In the genomic region with DNA sequence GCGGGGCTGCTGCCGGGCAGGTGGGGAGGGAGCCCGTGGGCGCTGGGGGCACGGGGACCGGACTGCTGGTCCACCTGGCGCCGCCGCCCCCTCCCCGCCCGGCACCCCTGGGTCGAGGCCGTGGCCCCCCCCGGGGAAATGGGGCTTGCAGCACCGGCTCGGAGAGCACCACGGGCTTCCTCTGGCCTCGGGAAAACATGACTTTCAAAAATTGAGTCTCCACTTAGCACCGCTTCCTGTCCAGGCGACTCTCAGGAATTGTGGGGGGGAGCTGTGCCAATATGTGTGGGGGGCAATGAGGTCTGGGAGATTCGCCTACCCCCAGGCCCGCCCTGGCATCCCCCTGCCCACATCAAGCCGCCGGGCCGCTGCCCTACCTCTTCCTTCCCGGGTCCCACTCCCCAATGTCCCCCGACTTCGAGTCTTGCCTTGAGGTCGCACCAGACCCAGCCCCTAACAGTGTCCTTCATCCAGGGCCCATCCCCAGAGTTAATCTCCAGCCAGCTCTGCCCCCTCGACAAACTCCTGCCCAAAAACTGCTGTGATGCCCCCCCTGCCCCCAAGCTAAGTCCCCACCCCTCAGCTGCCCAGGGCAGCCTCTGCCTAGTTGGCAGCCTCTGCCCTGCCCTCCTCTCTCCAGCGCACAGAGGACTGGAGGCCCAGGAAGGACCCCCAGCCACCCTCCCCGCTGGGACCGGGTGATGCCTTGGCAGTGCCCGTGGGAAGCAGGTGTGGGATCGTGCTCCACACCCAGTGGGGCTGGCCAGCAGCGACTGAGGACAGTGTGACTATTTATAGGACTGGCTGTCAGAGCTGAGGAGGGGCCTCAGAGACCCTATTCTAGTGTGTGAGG, we compare ENCODE assay signal across 9 cellular contexts. TPM values are rescaled to one million over a fixed set of nuclear protein-coding genes. Genes with fewer than 3 reads are reported as not detected.
DNase-seq lines count a peak whose midpoint lies in the region; TF ChIP-seq lines count a peak whose summit lies in the region.
"Had no signal": no experiment of that assay in that cellular context is flagged by ENCODE, and none has a peak within 500 bp of the region (broad histone marks: within the 10 kb centered on the region; RNA-seq: fewer than 3 reads in every experiment).

No MANE protein-coding gene starts in this region.

- H3K9me3 Mint-ChIP-seq in activated CD4-positive, alpha-beta T cell treated with anti-CD3 and anti-CD28 coated beads, Interleukin-2, amount 10 ng/mL, durations not matched to agents 24 days and 14 days, result no peaks in the 10 kb centered on the region
- H3K9me3 Mint-ChIP-seq in activated naive CD8-positive, alpha-beta T cell treated with anti-CD3 and anti-CD28 coated beads for 36 hours, result no peaks in the 10 kb centered on the region

- no peaks in the 10 kb centered on the region for H3K36me3 ChIP-seq in kidney epithelial cell (ENCODE audit: control insufficient read depth, insufficient read depth, low read length)
- no peaks in the 10 kb centered on the region for H3K36me3 ChIP-seq in testis (ENCODE audit: low read depth, missing control alignments)
- H3K36me3 ChIP-seq in thyroid gland, result peaks cover 11 to 18% of the 10 kb centered on the region in 2 donors

- no peak for DNase-seq in activated CD4-positive, alpha-beta T cell treated with anti-CD3 and anti-CD28 coated beads, Interleukin-2, amount 10 ng/mL, durations not matched to agents 24 days and 14 days
- DNase-seq in activated CD4-positive, alpha-beta T cell treated with anti-CD3 and anti-CD28 coated beads, Interleukin-2, amount 50 U/mL, for 4 hours, result no peak
- no peak for DNase-seq in activated naive CD8-positive, alpha-beta T cell treated with anti-CD3 and anti-CD28 coated beads for 36 hours
- DNase-seq in kidney epithelial cell (ENCODE audit: low read depth) (no peak), testis (no peak), thyroid gland (no peak), D341Med (ENCODE audit: low spot score) (no peak), GM13976 (ENCODE audit: low spot score) (no peak)
- DNase-seq: effector CD8-positive, alpha-beta T cell had no signal

- no peak for TF ChIP-seq POLR2A in testis (IDR thresholded peaks at IDR 0.05)
- no peak for TF ChIP-seq POLR2A in thyroid gland (IDR thresholded peaks at IDR 0.05)

- H3K4me1 Mint-ChIP-seq in activated CD4-positive, alpha-beta T cell treated with anti-CD3 and anti-CD28 coated beads, Interleukin-2, amount 10 ng/mL, durations not matched to agents 24 days and 14 days, result peaks cover 2% of the 10 kb centered on the region
- peaks cover 4% of the 10 kb centered on the region for H3K4me1 Mint-ChIP-seq in activated naive CD8-positive, alpha-beta T cell treated with anti-CD3 and anti-CD28 coated beads for 36 hours

- in situ Hi-C loops in GM13976 (cut with MboI; ENCODE audit: low sequenced_read_pairs, unreplicated experiment), result no loop called here

- no peak for TF ChIP-seq CTCF in kidney epithelial cell (IDR thresholded peaks at IDR 0.05; ENCODE audit: insufficient read depth, low read length, poor library complexity, severe bottlenecking)
- TF ChIP-seq CTCF in testis (IDR thresholded peaks at IDR 0.05), result no peak
- TF ChIP-seq CTCF in thyroid gland (IDR thresholded peaks at IDR 0.05), result no peak
- TF ChIP-seq CTCF in GM13976 (IDR thresholded peaks at IDR 0.05; ENCODE audit: borderline replicate concordance, control extremely low read depth, extremely low read depth, insufficient read depth, missing control alignments), result no peak

- H3K27ac ChIP-seq in testis, result no peak overlapping the region
- H3K27ac ChIP-seq in thyroid gland, result peak overlapping the region in 1 of 3 donors; percentile 17

- H3K4me1 ChIP-seq in testis, result no peaks in the 10 kb centered on the region
- H3K4me1 ChIP-seq in thyroid gland, result peaks cover 0 to 14% of the 10 kb centered on the region in 2 donors

- peak overlapping the region; percentile 66 for H3K4me3 Mint-ChIP-seq in activated CD4-positive, alpha-beta T cell treated with anti-CD3 and anti-CD28 coated beads, Interleukin-2, amount 10 ng/mL, durations not matched to agents 24 days and 14 days
- peak overlapping the region; percentile 43 for H3K4me3 Mint-ChIP-seq in activated naive CD8-positive, alpha-beta T cell treated with anti-CD3 and anti-CD28 coated beads for 36 hours

- no peak overlapping the region for H3K27ac Mint-ChIP-seq in activated CD4-positive, alpha-beta T cell treated with anti-CD3 and anti-CD28 coated beads, Interleukin-2, amount 10 ng/mL, durations not matched to agents 24 days and 14 days
- H3K27ac Mint-ChIP-seq in activated naive CD8-positive, alpha-beta T cell treated with anti-CD3 and anti-CD28 coated beads for 36 hours, result no peak overlapping the region

- no peaks in the 10 kb centered on the region for H3K36me3 Mint-ChIP-seq in activated CD4-positive, alpha-beta T cell treated with anti-CD3 and anti-CD28 coated beads, Interleukin-2, amount 10 ng/mL, durations not matched to agents 24 days and 14 days (ENCODE audit: low read depth)
- H3K36me3 Mint-ChIP-seq in activated naive CD8-positive, alpha-beta T cell treated with anti-CD3 and anti-CD28 coated beads for 36 hours, result no peaks in the 10 kb centered on the region

- intact Hi-C loops in activated CD4-positive, alpha-beta T cell treated with anti-CD3 and anti-CD28 coated beads, Interleukin-2, amount 10 ng/mL, durations not matched to agents 24 days and 14 days (cut with micrococcal nuclease), result no loop called here
- intact Hi-C loops in testis (cut with DNase I; ENCODE audit: low total_unique reads) (no loop called here), thyroid gland (cut with DNase I) (no loop called here)

- H3K4me3 ChIP-seq in kidney epithelial cell (ENCODE audit: low read depth, low read length) (peak overlapping the region; percentile 32), testis (peak overlapping the region; percentile 23 to 46), thyroid gland (replicated peaks in 1 of 3) (peak overlapping the region in 1 of 3 donors; percentile 47)

- H3K27me3 Mint-ChIP-seq in activated CD4-positive, alpha-beta T cell treated with anti-CD3 and anti-CD28 coated beads, Interleukin-2, amount 10 ng/mL, durations not matched to agents 24 days and 14 days, result peaks cover 15% of the 10 kb centered on the region
- H3K27me3 Mint-ChIP-seq in activated naive CD8-positive, alpha-beta T cell treated with anti-CD3 and anti-CD28 coated beads for 36 hours, result peaks cover 17% of the 10 kb centered on the region

- 23 to 32% methylated on average over 10 to 35 of the region's 36 CpGs for WGBS in testis, 2 donors
- WGBS in thyroid gland, 2 donors, result 43 to 47% methylated on average over 11 to 18 of the region's 36 CpGs

- H3K27me3 ChIP-seq in kidney epithelial cell (ENCODE audit: control insufficient read depth, insufficient read depth, low read length) (peaks cover 25% of the 10 kb centered on the region), testis (no peaks in the 10 kb centered on the region), thyroid gland (no peaks in the 10 kb centered on the region)

- no peaks in the 10 kb centered on the region for H3K9me3 ChIP-seq in testis
- H3K9me3 ChIP-seq in thyroid gland, result no peaks in the 10 kb centered on the region

RNA-seq across cellular contexts. Expression of a gene that starts 3.9 kb away (rescaled TPM):
- 3.2 and 3.5 TPM in 2 replicates for total RNA-seq in activated CD4-positive, alpha-beta T cell treated with anti-CD3 and anti-CD28 coated beads, Interleukin-2, amount 10 ng/mL, durations not matched to agents 24 days and 14 days
- 1 to 10 TPM in 1 of 2 experiments, under 1 TPM in 1; 0.94 to 1.2 TPM for total RNA-seq in activated naive CD8-positive, alpha-beta T cell treated with anti-CD3 and anti-CD28 coated beads for 36 hours
- total RNA-seq in kidney epithelial cell, result 56.2 and 58.7 TPM in 2 replicates
- total RNA-seq in testis, result 100 to 1,000 TPM; 101 to 106 TPM
- 68.5 TPM for polyA plus RNA-seq in testis (ENCODE audit: insufficient read depth, low read depth, low replicate concordance)
- 100 to 1,000 TPM in 1 of 4 donors, 10 to 100 TPM in 3; 38.4 to 143 (median 81.6) TPM for total RNA-seq in thyroid gland

RNA-seq across cellular contexts. Expression of a gene that starts 20.7 kb away (rescaled TPM):
- 25.6 and 25.9 TPM in 2 replicates for total RNA-seq in activated CD4-positive, alpha-beta T cell treated with anti-CD3 and anti-CD28 coated beads, Interleukin-2, amount 10 ng/mL, durations not matched to agents 24 days and 14 days
- total RNA-seq in activated naive CD8-positive, alpha-beta T cell treated with anti-CD3 and anti-CD28 coated beads for 36 hours, result 10 to 100 TPM; 14.6 to 16.1 TPM
- total RNA-seq in kidney epithelial cell (72.9 and 81.2 TPM in 2 replicates), testis (10 to 100 TPM; 46.6 to 52.7 TPM), thyroid gland (10 to 100 TPM; 58.6 to 78.7 (median 72.0) TPM)
- 34.2 TPM for polyA plus RNA-seq in testis (ENCODE audit: insufficient read depth, low read depth, low replicate concordance)

RNA-seq across cellular contexts. Expression of a gene that starts 45.8 kb away (rescaled TPM):
- 1.1 and 1.5 TPM in 2 replicates for total RNA-seq in activated CD4-positive, alpha-beta T cell treated with anti-CD3 and anti-CD28 coated beads, Interleukin-2, amount 10 ng/mL, durations not matched to agents 24 days and 14 days
- under 1 TPM in 1 of 2 experiments, not detected in 1; 0.10 TPM for total RNA-seq in activated naive CD8-positive, alpha-beta T cell treated with anti-CD3 and anti-CD28 coated beads for 36 hours
- total RNA-seq in kidney epithelial cell (17.1 and 27.0 TPM in 2 replicates), testis (10 to 100 TPM; 28.7 to 36.2 TPM), thyroid gland (10 to 100 TPM; 19.4 to 23.6 (median 22.6) TPM)
- polyA plus RNA-seq in testis (ENCODE audit: insufficient read depth, low read depth, low replicate concordance), result 23.3 TPM
